In genomic region chr11:2825886-2826678, GRCh38 we compare ENCODE assay signal across 8 cellular contexts. TPM values are rescaled to one million over a fixed set of nuclear protein-coding genes. Genes with fewer than 3 reads are reported as not detected.
DNase-seq lines count a peak whose midpoint lies in the region; ATAC-seq lines count a peak whose summit lies in the region.

No MANE protein-coding gene starts in this region.

- no peaks in the 10 kb centered on the region for H3K27me3 ChIP-seq in SJSA1 (replicated peaks)

- peaks cover 17% of the 10 kb centered on the region for H3K9me3 ChIP-seq in SJSA1 (replicated peaks)

- H3K4me1 ChIP-seq in SJSA1 (replicated peaks): peaks cover 39% of the 10 kb centered on the region

- no peak overlapping the region for H3K4me3 ChIP-seq in SJSA1

- no peaks in the 10 kb centered on the region for H3K36me3 ChIP-seq in SJSA1

- DNase-seq in CD1c-positive myeloid dendritic cell (ENCODE audit: extremely low spot score) (peak; percentile 67), SJSA1 (ENCODE audit: low read depth in 1 of 2, low spot score in 2 of 2) (peak; percentile 96 to 98), fibroblast of peridontal ligament (ENCODE audit: extremely low read depth) (peak; percentile 92), non-pigmented ciliary epithelial cell (ENCODE audit: low read depth) (peak; percentile 91), HuH-7 (ENCODE audit: low spot score) (no peak), SW 1271 (lab: John Stamatoyannopoulos, UW) (no peak)

- ATAC-seq in HG03342 (IDR thresholded peaks at IDR 0.05; ENCODE audit: unreplicated experiment) (no peak), GM21447 (IDR thresholded peaks at IDR 0.05; ENCODE audit: unreplicated experiment) (no peak)

- peak overlapping the region; percentile 94 for H3K27ac ChIP-seq in SJSA1

RNA-seq across cellular contexts. Expression of gene CDKN1C, which starts 59.5 kb away (rescaled TPM):
- total RNA-seq in SJSA1 (2014; rRNA removed; shearing (Covaris generic)): 15.0 and 23.4 TPM in 2 replicates

Comparison
In these comparisons a context has a peak if more than half of its experiments do, and no peak if none do; other contexts are left out.
1. DNase-seq: peak in CD1c-positive myeloid dendritic cell (single experiment), SJSA1 (2 of 2), fibroblast of peridontal ligament (single experiment) and non-pigmented ciliary epithelial cell (single experiment); none in HuH-7 (single experiment) and SW 1271 (0 of 2).